In genomic region chr5:55371145-55371544, GRCh38 we compare ENCODE assay signal across 18 cellular contexts.
A peak's percentile ranks its signal among the peaks of the same experiment; 100 is the strongest.
DNase-seq lines count a peak whose midpoint lies in the region; ATAC-seq and TF ChIP-seq lines count a peak whose summit lies in the region.
"Had no signal": no experiment of that assay in that cellular context is flagged by ENCODE, and none has a peak within 500 bp of the region (broad histone marks: within the 10 kb centered on the region; RNA-seq: fewer than 3 reads in every experiment).

No MANE protein-coding gene starts in this region.

- H3K4me3 Mint-ChIP-seq in Calu3 (ENCODE audit: low read depth, unreplicated experiment), result no peak overlapping the region
- peak overlapping the region; percentile 16 for H3K4me3 Mint-ChIP-seq in endothelial cell (ENCODE audit: unreplicated experiment)
- H3K4me3 Mint-ChIP-seq: CD8-positive, alpha-beta T cell; HFFc6 had no signal

- H3K9me3 ChIP-seq in mucosa of descending colon, result peaks cover 8% of the 10 kb centered on the region
- H3K9me3 ChIP-seq: HAP-1 had no signal

- H3K27ac Mint-ChIP-seq in Calu3 (ENCODE audit: unreplicated experiment) (peak overlapping the region; percentile 72), endothelial cell (ENCODE audit: unreplicated experiment) (no peak overlapping the region)
- H3K27ac Mint-ChIP-seq: CD8-positive, alpha-beta T cell; HFFc6 had no signal

- peaks cover 25% of the 10 kb centered on the region for H3K36me3 Mint-ChIP-seq in Calu3 (ENCODE audit: insufficient read depth, unreplicated experiment)
- H3K36me3 Mint-ChIP-seq in endothelial cell (ENCODE audit: low read depth, unreplicated experiment), result peaks cover 42% of the 10 kb centered on the region

- CTCF ChIA-PET in Calu3 (lab: Charles Lee), result no interaction called here

- peaks cover 10% of the 10 kb centered on the region for H3K4me1 ChIP-seq in mucosa of descending colon (ENCODE audit: low read depth)
- H3K4me1 ChIP-seq: Caco-2, HAP-1 had no signal

- DNase-seq in Calu3, result no peak
- DNase-seq in endothelial cell (ENCODE audit: low spot score), result no peak
- DNase-seq in mucosa of descending colon, result no peak
- no peak for DNase-seq in NCI-H1694 treated with DMSO at 0.1 percent for 48 hours (lab: John Stamatoyannopoulos, UW)
- DNase-seq in NCI-H128 (lab: John Stamatoyannopoulos, UW; ENCODE audit: unreplicated experiment), result no peak
- no peak for DNase-seq in superior temporal gyrus (ENCODE audit: extremely low spot score)
- DNase-seq: 8988T; C1 segment of cervical spinal cord; Caco-2; CD8-positive, alpha-beta T cell; DMS 273 treated with DMSO at 0.1 percent for 48 hours; DMS79; EL; GDM1; GOT3; HFFc6 had no signal

- TF ChIP-seq CTCF in Calu3 (IDR thresholded peaks at IDR 0.05; ENCODE audit: unreplicated experiment) (no peak), endothelial cell (IDR thresholded peaks at IDR 0.05; ENCODE audit: unreplicated experiment) (no peak), mucosa of descending colon (IDR thresholded peaks at IDR 0.05) (no peak)

- no peak overlapping the region for H3K4me3 ChIP-seq in mucosa of descending colon
- H3K4me3 ChIP-seq: HAP-1 had no signal

- ATAC-seq in mucosa of descending colon (peak; percentile 85), HG02973 (IDR thresholded peaks at IDR 0.05; ENCODE audit: unreplicated experiment) (no peak)
- ATAC-seq: CD8-positive, alpha-beta T cell had no signal

- H3K4me1 Mint-ChIP-seq in Calu3 (ENCODE audit: low read depth, unreplicated experiment), result peaks cover 12% of the 10 kb centered on the region
- H3K4me1 Mint-ChIP-seq in endothelial cell (ENCODE audit: unreplicated experiment), result no peaks in the 10 kb centered on the region

- H3K27me3 Mint-ChIP-seq in Calu3 (ENCODE audit: unreplicated experiment) (no peaks in the 10 kb centered on the region), endothelial cell (ENCODE audit: unreplicated experiment) (no peaks in the 10 kb centered on the region)

- H3K9me3 Mint-ChIP-seq in Calu3 (ENCODE audit: low read depth, unreplicated experiment) (peaks cover 9% of the 10 kb centered on the region), endothelial cell (ENCODE audit: unreplicated experiment) (no peaks in the 10 kb centered on the region)
- H3K9me3 Mint-ChIP-seq: HFFc6 had no signal

- no peaks in the 10 kb centered on the region for H3K36me3 ChIP-seq in mucosa of descending colon (ENCODE audit: low read depth)

- intact Hi-C loops in Calu3 (cut with micrococcal nuclease; ENCODE audit: unreplicated experiment) (no loop called here), mucosa of descending colon (cut with DNase I, micrococcal nuclease) (no loop called here)

- BruUV-seq in Calu3 (replicated peaks; lab: Mats Ljungman, UMichigan), result no TSS peak
